In genomic region chr13:24625324-24625723, GRCh38 we compare ENCODE assay signal across 11 cellular contexts. TPM values are rescaled to one million over a fixed set of nuclear protein-coding genes. Genes with fewer than 3 reads are reported as not detected.
DNase-seq lines count a peak whose midpoint lies in the region; ATAC-seq, FAIRE-seq and TF ChIP-seq lines count a peak whose summit lies in the region.
"Had no signal": no experiment of that assay in that cellular context is flagged by ENCODE, and none has a peak within 500 bp of the region (broad histone marks: within the 10 kb centered on the region; RNA-seq: fewer than 3 reads in every experiment).

No MANE protein-coding gene starts in this region.

- H3K4me3 Mint-ChIP-seq in CD8-positive, alpha-beta T cell: peak overlapping the region; percentile 11

- H3K4me1 ChIP-seq in CD8-positive, alpha-beta T cell (ENCODE audit: insufficient read depth, low read length): peaks cover 27% of the 10 kb centered on the region
- H3K4me1 ChIP-seq in OCI-LY3 (ENCODE audit: low read length) (peaks cover 20% of the 10 kb centered on the region), hepatocyte (ENCODE audit: insufficient read depth) (peaks cover 20% of the 10 kb centered on the region), pancreas (no peaks in the 10 kb centered on the region)
- H3K4me1 ChIP-seq: parathyroid adenoma had no signal

- peak overlapping the region; percentile 34 for H3K4me2 ChIP-seq in OCI-LY3 (ENCODE audit: low read length)
- H3K4me2 ChIP-seq in hepatocyte: no peak overlapping the region

- peak overlapping the region; percentile 91 for H2AFZ ChIP-seq in OCI-LY3 (ENCODE audit: low read depth, low read length)
- H2AFZ ChIP-seq in hepatocyte: peak overlapping the region; percentile 37
- H2AFZ ChIP-seq: parathyroid adenoma had no signal

- peak overlapping the region; percentile 89 for H3K27ac Mint-ChIP-seq in CD8-positive, alpha-beta T cell

- no peaks in the 10 kb centered on the region for H3K36me3 Mint-ChIP-seq in CD8-positive, alpha-beta T cell

- FAIRE-seq in pancreas (lab: Jason Lieb, UNC): no peak

- H3K27me3 Mint-ChIP-seq in CD8-positive, alpha-beta T cell (ENCODE audit: low read depth): no peaks in the 10 kb centered on the region

- no peak for TF ChIP-seq CTCF in CD8-positive, alpha-beta T cell (IDR thresholded peaks at IDR 0.05)
- no peak for TF ChIP-seq CTCF in OCI-LY3 (IDR thresholded peaks at IDR 0.05; ENCODE audit: low read depth, low read length)
- peak; percentile 24 for TF ChIP-seq CTCF in hepatocyte (IDR thresholded peaks at IDR 0.05; ENCODE audit: poor library complexity)
- TF ChIP-seq CTCF in pancreas (IDR thresholded peaks at IDR 0.05): no peak

- WGBS in hepatocyte (ENCODE audit: low lambda C conversion rate, missing lambda C conversion rate): 57% methylated on average over 3 of the region's 3 CpGs
- 61 to 65% methylated on average over 3 of the region's 3 CpGs for WGBS in pancreas, 2 donors

- H3K36me3 ChIP-seq in CD8-positive, alpha-beta T cell (ENCODE audit: insufficient read depth, low read length): no peaks in the 10 kb centered on the region
- H3K36me3 ChIP-seq in OCI-LY3 (replicated peaks; ENCODE audit: low read depth, low read length) (no peaks in the 10 kb centered on the region), hepatocyte (replicated peaks; ENCODE audit: insufficient read depth, low read depth) (no peaks in the 10 kb centered on the region), pancreas (no peaks in the 10 kb centered on the region)

- CTCF ChIA-PET in CD8-positive, alpha-beta T cell (lab: Charles Lee): interaction anchor here (1.6 kb wide), 1 partner anchor 20 kb away, joined by 9 read pairs; no protein-coding TSS in a partner anchor

- ATAC-seq in CD8-positive, alpha-beta T cell: no peak
- peak; percentile 37 for ATAC-seq in GM18909 (IDR thresholded peaks at IDR 0.05; ENCODE audit: poor library complexity, unreplicated experiment)
- no peak for ATAC-seq in pancreas
- ATAC-seq in Right ventricle myocardium superior (ENCODE audit: poor library complexity): no peak

- intact Hi-C loops in CD8-positive, alpha-beta T cell (cut with DNase I, micrococcal nuclease): loop anchor here in 1 of 2 experiments (2.0 kb wide), 1 partner anchor 15 kb away; no protein-coding TSS in a partner anchor
- intact Hi-C loops in pancreas (cut with DNase I): no loop called here
- intact Hi-C loops in Right ventricle myocardium superior (cut with DNase I): no loop called here

- no peak overlapping the region for H3K27ac ChIP-seq in CD8-positive, alpha-beta T cell (ENCODE audit: low read depth, low read length)
- peak overlapping the region; percentile 11; the same call in 1 of the 2 replicates for H3K27ac ChIP-seq in OCI-LY3 (ENCODE audit: low read length)
- peak overlapping the region; percentile 36 for H3K27ac ChIP-seq in hepatocyte
- H3K27ac ChIP-seq in pancreas: no peak overlapping the region
- H3K27ac ChIP-seq: parathyroid adenoma, VCaP had no signal

- no peaks in the 10 kb centered on the region for H3K9me3 Mint-ChIP-seq in CD8-positive, alpha-beta T cell

- H3K4me1 Mint-ChIP-seq in CD8-positive, alpha-beta T cell (ENCODE audit: low read depth): peaks cover 29% of the 10 kb centered on the region

- no peaks in the 10 kb centered on the region for H4K20me1 ChIP-seq in OCI-LY3 (ENCODE audit: insufficient read depth, low read length)
- H4K20me1 ChIP-seq in hepatocyte (ENCODE audit: insufficient read depth, poor library complexity, severe bottlenecking): no peaks in the 10 kb centered on the region

- H3K9me3 ChIP-seq in CD8-positive, alpha-beta T cell (ENCODE audit: low read length): no peaks in the 10 kb centered on the region
- no peaks in the 10 kb centered on the region for H3K9me3 ChIP-seq in OCI-LY3 (ENCODE audit: insufficient read depth, low read length)
- no peaks in the 10 kb centered on the region for H3K9me3 ChIP-seq in hepatocyte (ENCODE audit: low read depth)
- no peaks in the 10 kb centered on the region for H3K9me3 ChIP-seq in pancreas

- no peaks in the 10 kb centered on the region for H3K27me3 ChIP-seq in CD8-positive, alpha-beta T cell (ENCODE audit: insufficient read depth, low read length)
- H3K27me3 ChIP-seq in OCI-LY3 (ENCODE audit: low read depth, low read length) (no peaks in the 10 kb centered on the region), hepatocyte (no peaks in the 10 kb centered on the region), pancreas (no peaks in the 10 kb centered on the region)

- DNase-seq in CD8-positive, alpha-beta T cell: peak in 1 of 7 experiments; percentile 5
- no peak for DNase-seq in hepatocyte (ENCODE audit: low spot score)
- DNase-seq in pancreas: no peak
- DNase-seq in T-helper 9 cell: no peak
- DNase-seq in DMS153 (lab: John Stamatoyannopoulos, UW): no peak
- DNase-seq in Right ventricle myocardium superior: no peak
- DNase-seq: NCI-H748 treated with DMSO at 0.1 percent for 48 hours had no signal

- POLR2A ChIA-PET in CD8-positive, alpha-beta T cell (lab: Charles Lee): no interaction called here

- H3K9me2 ChIP-seq in hepatocyte (replicated peaks; ENCODE audit: insufficient read depth): no peaks in the 10 kb centered on the region

- H3K79me2 ChIP-seq in OCI-LY3 (ENCODE audit: low read length) (no peaks in the 10 kb centered on the region), hepatocyte (no peaks in the 10 kb centered on the region)
- H3K79me2 ChIP-seq: parathyroid adenoma had no signal

- H3K9ac ChIP-seq in OCI-LY3 (ENCODE audit: low read length): no peak overlapping the region
- H3K9ac ChIP-seq: parathyroid adenoma had no signal

- H3K4me3 ChIP-seq in CD8-positive, alpha-beta T cell (ENCODE audit: low read depth, low read length): no peak overlapping the region
- no peak overlapping the region for H3K4me3 ChIP-seq in OCI-LY3 (ENCODE audit: low read length)
- no peak overlapping the region for H3K4me3 ChIP-seq in hepatocyte
- no peak overlapping the region for H3K4me3 ChIP-seq in pancreas

RNA-seq across cellular contexts. Expression of gene ATP12A, which starts 54.9 kb away (rescaled TPM):
- not detected for total RNA-seq in CD8-positive, alpha-beta T cell
- total RNA-seq in hepatocyte (0.07 TPM in 1 of 2 replicates, not detected in the other), pancreas (under 1 TPM in 1 of 6 donors, not detected in 5; 0.06 TPM), Right ventricle myocardium superior (not detected)
- polyA plus RNA-seq in hepatocyte (0.31 TPM in 1 of 2 replicates, not detected in the other), pancreas (under 1 TPM in 1 of 2 donors, not detected in 1; 0.05 TPM)

Comparison
In these comparisons a context has a peak if more than half of its experiments do, and no peak if none do; other contexts are left out.
1. H3K27ac ChIP-seq: peak in OCI-LY3 (single experiment) and hepatocyte (single experiment); none in CD8-positive, alpha-beta T cell (single experiment) and pancreas (0 of 4).